ENCODE assay signal across 10 cellular contexts in the genomic region with DNA sequence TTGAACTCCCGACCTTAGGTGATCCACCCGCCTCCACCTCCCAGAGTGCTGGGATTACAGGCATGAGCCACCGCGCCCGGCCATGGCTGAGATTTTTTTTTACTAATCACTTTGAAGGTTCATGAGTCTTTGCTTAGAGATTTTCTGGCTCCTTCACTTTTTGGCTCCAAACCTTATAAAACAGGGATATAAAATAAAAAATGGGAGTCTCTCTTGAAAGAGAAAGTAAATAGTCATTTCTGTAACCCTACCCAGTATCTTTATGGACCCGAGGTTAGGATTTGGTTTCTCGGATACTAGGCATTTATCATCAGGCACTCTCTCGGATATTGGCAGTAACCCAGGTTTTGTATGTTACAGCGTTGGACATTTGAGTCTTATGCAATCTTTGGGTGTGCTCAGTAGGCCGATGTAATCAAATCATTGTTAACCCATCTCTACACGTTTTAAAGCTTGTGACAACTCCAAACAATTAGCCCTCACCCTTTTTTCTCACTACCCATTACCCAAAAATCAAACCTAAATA. TPM values are rescaled to one million over a fixed set of nuclear protein-coding genes. Genes with fewer than 3 reads are reported as not detected.
A peak's percentile ranks its signal among the peaks of the same experiment; 100 is the strongest.
DNase-seq lines count a peak whose midpoint lies in the region; ATAC-seq and TF ChIP-seq lines count a peak whose summit lies in the region.
"Had no signal": no experiment of that assay in that cellular context is flagged by ENCODE, and none has a peak within 500 bp of the region (broad histone marks: within the 10 kb centered on the region; RNA-seq: fewer than 3 reads in every experiment).

No MANE protein-coding gene starts in this region.

- H3K27me3 ChIP-seq in ovary: no peaks in the 10 kb centered on the region

- H3K36me3 ChIP-seq in ovary: no peaks in the 10 kb centered on the region

- peaks cover 4% of the 10 kb centered on the region for H3K4me1 ChIP-seq in ovary (ENCODE audit: insufficient read depth)

- peak overlapping the region in 1 of 2 donors; percentile 70 for H3K27ac ChIP-seq in ovary

- 12 to 23% (median 12%) methylated on average over 11 of the region's 11 CpGs for WGBS in ovary, 3 donors

- H3K9me3 ChIP-seq in ovary: no peaks in the 10 kb centered on the region

- peak; percentile 71 for DNase-seq in ELR (ENCODE audit: low read depth)
- DNase-seq in NCI-H2196 (lab: John Stamatoyannopoulos, UW; ENCODE audit: unreplicated experiment): peak; percentile 73
- DNase-seq in fibroblast of gingiva (ENCODE audit: low read depth): peak; percentile 81
- peak; percentile 36 to 60 (median 52) for DNase-seq in ovary
- no peak for DNase-seq in activated CD4-positive, alpha-beta T cell treated with anti-CD3 and anti-CD28 coated beads, Interleukin-2, amount 50 U/mL, for 1 hour
- no peak for DNase-seq in NCI-H146 treated with DMSO at 0.1 percent for 48 hours (lab: John Stamatoyannopoulos, UW; ENCODE audit: unreplicated experiment)
- DNase-seq in RPMI8226: no peak
- DNase-seq: naive B cell, SW 1271 had no signal

- no peak for TF ChIP-seq POLR2A in ovary (IDR thresholded peaks at IDR 0.05)

- TF ChIP-seq CTCF in ovary (IDR thresholded peaks at IDR 0.05): no peak

- ATAC-seq in GM21447 (IDR thresholded peaks at IDR 0.05; ENCODE audit: unreplicated experiment): no peak

- no peak for TF ChIP-seq EP300 in ovary (IDR thresholded peaks at IDR 0.05)

- H3K4me3 ChIP-seq in ovary: no peak overlapping the region

- intact Hi-C loops in ovary (cut with DNase I): no loop called here

RNA-seq across cellular contexts. Expression of gene STXBP1, which starts 25.3 kb away (rescaled TPM):
- total RNA-seq in ovary: 100 to 1,000 TPM in 1 of 7 donors, 10 to 100 TPM in 6; 46.8 to 102 (median 75.7) TPM
- polyA plus RNA-seq in ovary: 10 to 100 TPM; 18.8 to 84.2 TPM

Comparison
In these comparisons a context has a peak if more than half of its experiments do, and no peak if none do; other contexts are left out.
1. DNase-seq: peak in ELR (single experiment), NCI-H2196 (single experiment), fibroblast of gingiva (single experiment) and ovary (5 of 5); none in activated CD4-positive, alpha-beta T cell treated with anti-CD3 and anti-CD28 coated beads, Interleukin-2, amount 50 U/mL, for 1 hour (single experiment), NCI-H146 treated with DMSO at 0.1 percent for 48 hours (single experiment) and RPMI8226 (single experiment).